ENCODE assay signal across 9 cellular contexts in genomic region chr17:79045830-79046500, GRCh38. TPM values are rescaled to one million over a fixed set of nuclear protein-coding genes. Genes with fewer than 3 reads are reported as not detected.
DNase-seq lines count a peak whose midpoint lies in the region; ATAC-seq and TF ChIP-seq lines count a peak whose summit lies in the region.
"Had no signal": no experiment of that assay in that cellular context is flagged by ENCODE, and none has a peak within 500 bp of the region (broad histone marks: within the 10 kb centered on the region; RNA-seq: fewer than 3 reads in every experiment).

No MANE protein-coding gene starts in this region.

- no peaks in the 10 kb centered on the region for H3K4me1 Mint-ChIP-seq in T-helper 2 cell treated with Interferon-gamma antibody and Interleukin-4, amounts not matched to agents 5 μg/mL and 100 μg/mL, for 36 hours (ENCODE audit: low read depth)

- H3K36me3 ChIP-seq in hepatocyte (replicated peaks; ENCODE audit: insufficient read depth, low read depth) (no peaks in the 10 kb centered on the region), skeletal muscle tissue (ENCODE audit: control insufficient read depth in 3 of 3, insufficient read depth in 3 of 3, low read length in 3 of 3) (peaks cover 0 to 4% (median 0%) of the 10 kb centered on the region in 3 donors)

- no peak overlapping the region for H3K4me2 ChIP-seq in hepatocyte

- H3K27me3 ChIP-seq in hepatocyte, result no peaks in the 10 kb centered on the region
- H3K27me3 ChIP-seq in skeletal muscle tissue (ENCODE audit: control insufficient read depth in 3 of 3, insufficient read depth in 3 of 3, low read length in 3 of 3), result peaks cover 9 to 28% (median 9%) of the 10 kb centered on the region in 3 donors

- no peak overlapping the region for H3K27ac Mint-ChIP-seq in T-helper 2 cell treated with Interferon-gamma antibody and Interleukin-4, amounts not matched to agents 5 μg/mL and 100 μg/mL, for 36 hours

- WGBS in hepatocyte (ENCODE audit: low lambda C conversion rate, missing lambda C conversion rate), result 34% methylated on average over 22 of the region's 22 CpGs

- H3K4me3 Mint-ChIP-seq in T-helper 2 cell treated with Interferon-gamma antibody and Interleukin-4, amounts not matched to agents 5 μg/mL and 100 μg/mL, for 36 hours, result no peak overlapping the region

- H3K79me2 ChIP-seq in hepatocyte, result no peaks in the 10 kb centered on the region

- H4K20me1 ChIP-seq in hepatocyte (ENCODE audit: insufficient read depth, poor library complexity, severe bottlenecking), result no peaks in the 10 kb centered on the region

- no peaks in the 10 kb centered on the region for H3K36me3 Mint-ChIP-seq in T-helper 2 cell treated with Interferon-gamma antibody and Interleukin-4, amounts not matched to agents 5 μg/mL and 100 μg/mL, for 36 hours (ENCODE audit: low read depth)

- TF ChIP-seq CTCF in GM10248 (IDR thresholded peaks at IDR 0.05; ENCODE audit: control extremely low read depth, extremely low read depth, low read depth, missing control alignments) (peak; percentile 92), astrocyte of the cerebellum (IDR thresholded peaks at IDR 0.05; ENCODE audit: low read depth, low read length, missing control alignments) (peak; percentile 98), hepatocyte (IDR thresholded peaks at IDR 0.05; ENCODE audit: poor library complexity) (peak; percentile 86)

- in situ Hi-C loops in astrocyte of the cerebellum (cut with HindIII; ENCODE audit: low sequenced_read_pairs), result no loop called here

- no peaks in the 10 kb centered on the region for H3K9me3 Mint-ChIP-seq in T-helper 2 cell treated with Interferon-gamma antibody and Interleukin-4, amounts not matched to agents 5 μg/mL and 100 μg/mL, for 36 hours

- peaks cover 7% of the 10 kb centered on the region for H3K4me1 ChIP-seq in hepatocyte (ENCODE audit: insufficient read depth)
- H3K4me1 ChIP-seq in skeletal muscle tissue (ENCODE audit: control insufficient read depth in 3 of 3, insufficient read depth in 3 of 3, low read length in 3 of 3), result peaks cover 22 to 31% (median 28%) of the 10 kb centered on the region in 3 donors

- H3K9me2 ChIP-seq in hepatocyte (replicated peaks; ENCODE audit: insufficient read depth), result no peaks in the 10 kb centered on the region

- CTCF ChIA-PET in GM10248 (lab: Yijun Ruan, JAX), result interaction anchor here (0.7 to 3.3 kb wide), 33 partner anchors 9 to 663 kb away, joined by 3 to 28 read pairs (median 5); partner anchors contain the start of genes CANT1 and ENGASE

- peak overlapping the region in 2 of 3 donors; percentile 45 to 57 for H3K9ac ChIP-seq in skeletal muscle tissue (ENCODE audit: low read depth in 1 of 3, low read length in 3 of 3)

- POLR2A ChIA-PET in GM10248 (lab: Yijun Ruan, JAX), result no interaction called here

- DNase-seq in GM10248 (ENCODE audit: extremely low spot score), result peak; percentile 85
- peak; percentile 18 for DNase-seq in NCI-H1436 treated with DMSO at 0.1 percent for 48 hours (lab: John Stamatoyannopoulos, UW)
- peak; percentile 41 for DNase-seq in T-helper 2 cell treated with Interferon-gamma antibody and Interleukin-4, amounts not matched to agents 5 μg/mL and 100 μg/mL, for 36 hours (ENCODE audit: low spot score)
- no peak for DNase-seq in astrocyte of the cerebellum (ENCODE audit: low read depth)
- DNase-seq in hepatocyte (ENCODE audit: low spot score), result peak; percentile 87

- ATAC-seq in GM19452 (IDR thresholded peaks at IDR 0.05; ENCODE audit: unreplicated experiment), result no peak
- ATAC-seq in GM21576 (IDR thresholded peaks at IDR 0.05; ENCODE audit: unreplicated experiment), result no peak

- H3K27ac ChIP-seq in hepatocyte (no peak overlapping the region), skeletal muscle tissue (ENCODE audit: low read depth, low read length) (no peak overlapping the region)
- H3K27ac ChIP-seq: epithelial cell of prostate had no signal

- H3K4me3 ChIP-seq in astrocyte of the cerebellum (ENCODE audit: low read depth, low read length), result no peak overlapping the region
- no peak overlapping the region for H3K4me3 ChIP-seq in hepatocyte
- peak overlapping the region in 2 of 3 donors; percentile 22 to 48 for H3K4me3 ChIP-seq in skeletal muscle tissue (ENCODE audit: low read length in 3 of 3)

- H3K9me3 ChIP-seq in hepatocyte (ENCODE audit: low read depth), result no peaks in the 10 kb centered on the region
- H3K9me3 ChIP-seq in skeletal muscle tissue (ENCODE audit: control insufficient read depth in 3 of 3, low read length in 3 of 3), result no peaks in the 10 kb centered on the region

- no peak overlapping the region for H2AFZ ChIP-seq in hepatocyte

- H3K27me3 Mint-ChIP-seq in T-helper 2 cell treated with Interferon-gamma antibody and Interleukin-4, amounts not matched to agents 5 μg/mL and 100 μg/mL, for 36 hours (ENCODE audit: low read depth), result no peaks in the 10 kb centered on the region

RNA-seq across cellular contexts. Expression of gene C1QTNF1, which starts 22.0 kb away (rescaled TPM):
- total RNA-seq in hepatocyte (9.5 and 12.8 TPM in 2 replicates), skeletal muscle tissue (6.8 TPM)
- polyA plus RNA-seq in hepatocyte, result 13.3 and 14.7 TPM in 2 replicates

RNA-seq across cellular contexts. Expression of gene ENGASE, which starts 28.7 kb away (rescaled TPM):
- total RNA-seq in hepatocyte (17.5 and 34.0 TPM in 2 replicates), skeletal muscle tissue (12.5 TPM)
- polyA plus RNA-seq in hepatocyte, result 24.4 and 46.2 TPM in 2 replicates

RNA-seq across cellular contexts. Expression of gene CANT1, which starts 36.4 kb away (rescaled TPM):
- 32.8 and 36.1 TPM in 2 replicates for total RNA-seq in hepatocyte
- 33.0 and 34.1 TPM in 2 replicates for polyA plus RNA-seq in hepatocyte
- 21.9 TPM for total RNA-seq in skeletal muscle tissue

Comparison
In these comparisons a context has a peak if more than half of its experiments do, and no peak if none do; other contexts are left out.
1. H3K4me3 ChIP-seq: peak in skeletal muscle tissue (2 of 3); none in astrocyte of the cerebellum (single experiment) and hepatocyte (single experiment).
2. Peak in every context shown above with its lines, with median percentiles within 50 percentile points of each other: CTCF ChIP-seq.